1 cellular context compared by ENCODE assay signal in genomic region chr6:26054937-26055669, GRCh38.
TF ChIP-seq lines count a peak whose summit lies in the region.

No MANE protein-coding gene starts in this region.

TF ChIP-seq in IMR-90, 13 proteins besides CTCF, POLR2A, EP300 and RAD21 (continued from another document):
- peak; percentile 28; the same call in 1 of the 2 replicates for TF ChIP-seq CEBPB (IDR thresholded peaks at IDR 0.05; ENCODE audit: low read depth, low read length)
